16 cellular contexts compared by ENCODE assay signal in genomic region chr20:23129256-23129655, GRCh38.
"Had no signal": no experiment of that assay in that cellular context is flagged by ENCODE, and none has a peak within 500 bp of the region (broad histone marks: within the 10 kb centered on the region; RNA-seq: fewer than 3 reads in every experiment).

No MANE protein-coding gene starts in this region.

- DNase-seq: activated CD4-positive, alpha-beta memory T cell treated with anti-CD3 and anti-CD28 coated beads for 36 hours; activated CD8-positive, alpha-beta memory T cell treated with anti-CD3 and anti-CD28 coated beads, Interleukin-2, amount 10 ng/mL, durations not matched to agents 7 days and 5 days; activated effector memory CD4-positive, alpha-beta T cell treated with Interleukin-2 at 50 U/mL for 16 hours; activated T-cell treated with anti-CD3 and anti-CD28 coated beads, Interleukin-2, amount 50 U/mL, for 1 hour; amniotic stem cell; foreskin fibroblast; naive B cell; stimulated activated CD4-positive, alpha-beta T cell treated with anti-CD3 and anti-CD28 coated beads, Interleukin-4, amount 100 ng/mL, for 1 hour; stimulated activated naive B cell treated with anti-CD40 and anti-IgM and Interleukin-4, amounts not matched to agents 10 μg/mL and 1 μg/mL and 100 μg/mL, for 72 hours; T1000; uterus; WERI-Rb-1 had no signal

- H3K27me3 ChIP-seq: esophagus muscularis mucosa, tibial artery, uterus had no signal

- H3K4me3 ChIP-seq: esophagus muscularis mucosa, lung, tibial artery, uterus had no signal

- H3K9me3 Mint-ChIP-seq: activated CD4-positive, alpha-beta memory T cell treated with anti-CD3 and anti-CD28 coated beads for 36 hours; activated naive CD4-positive, alpha-beta T cell treated with anti-CD3 and anti-CD28 coated beads, Interleukin-2, amount 50 U/mL, for 72 hours; naive B cell; stimulated activated naive B cell treated with anti-CD40 and anti-IgM and Interleukin-4, amounts not matched to agents 10 μg/mL and 1 μg/mL and 100 μg/mL, for 72 hours had no signal

- H3K27ac ChIP-seq: tibial artery, uterus, WERI-Rb-1 had no signal

- ATAC-seq: activated CD8-positive, alpha-beta memory T cell treated with anti-CD3 and anti-CD28 coated beads, Interleukin-2, amount 10 ng/mL, durations not matched to agents 7 days and 5 days; activated naive CD4-positive, alpha-beta T cell treated with anti-CD3 and anti-CD28 coated beads, Interleukin-2, amount 50 U/mL, for 72 hours; stimulated activated naive B cell treated with anti-CD40 and anti-IgM and Interleukin-4, amounts not matched to agents 10 μg/mL and 1 μg/mL and 100 μg/mL, for 72 hours had no signal

- H3K36me3 ChIP-seq: esophagus muscularis mucosa, tibial artery, uterus, WERI-Rb-1 had no signal

- H3K4me3 Mint-ChIP-seq: activated CD4-positive, alpha-beta memory T cell treated with anti-CD3 and anti-CD28 coated beads for 36 hours; activated CD8-positive, alpha-beta memory T cell treated with anti-CD3 and anti-CD28 coated beads, Interleukin-2, amount 10 ng/mL, durations not matched to agents 7 days and 5 days; naive B cell; stimulated activated naive B cell treated with anti-CD40 and anti-IgM and Interleukin-4, amounts not matched to agents 10 μg/mL and 1 μg/mL and 100 μg/mL, for 72 hours had no signal

- H3K4me1 ChIP-seq: uterus had no signal

- H3K27ac Mint-ChIP-seq: activated CD4-positive, alpha-beta memory T cell treated with anti-CD3 and anti-CD28 coated beads for 36 hours; activated CD8-positive, alpha-beta memory T cell treated with anti-CD3 and anti-CD28 coated beads, Interleukin-2, amount 10 ng/mL, durations not matched to agents 7 days and 5 days; activated naive CD4-positive, alpha-beta T cell treated with anti-CD3 and anti-CD28 coated beads, Interleukin-2, amount 50 U/mL, for 72 hours; stimulated activated naive B cell treated with anti-CD40 and anti-IgM and Interleukin-4, amounts not matched to agents 10 μg/mL and 1 μg/mL and 100 μg/mL, for 72 hours had no signal

- H3K9me3 ChIP-seq: esophagus muscularis mucosa, tibial artery, uterus had no signal

- H3K27me3 Mint-ChIP-seq: activated CD4-positive, alpha-beta memory T cell treated with anti-CD3 and anti-CD28 coated beads for 36 hours; activated CD8-positive, alpha-beta memory T cell treated with anti-CD3 and anti-CD28 coated beads, Interleukin-2, amount 10 ng/mL, durations not matched to agents 7 days and 5 days; naive B cell had no signal

- H3K36me3 Mint-ChIP-seq: activated CD4-positive, alpha-beta memory T cell treated with anti-CD3 and anti-CD28 coated beads for 36 hours; activated CD8-positive, alpha-beta memory T cell treated with anti-CD3 and anti-CD28 coated beads, Interleukin-2, amount 10 ng/mL, durations not matched to agents 7 days and 5 days; activated naive CD4-positive, alpha-beta T cell treated with anti-CD3 and anti-CD28 coated beads, Interleukin-2, amount 50 U/mL, for 72 hours; naive B cell; stimulated activated naive B cell treated with anti-CD40 and anti-IgM and Interleukin-4, amounts not matched to agents 10 μg/mL and 1 μg/mL and 100 μg/mL, for 72 hours had no signal
